In genomic region chr2:236510049-236510448, GRCh38 we compare ENCODE assay signal across 18 cellular contexts. TPM values are rescaled to one million over a fixed set of nuclear protein-coding genes. Genes with fewer than 3 reads are reported as not detected.
DNase-seq lines count a peak whose midpoint lies in the region; ATAC-seq and TF ChIP-seq lines count a peak whose summit lies in the region.
"Had no signal": no experiment of that assay in that cellular context is flagged by ENCODE, and none has a peak within 500 bp of the region (broad histone marks: within the 10 kb centered on the region; RNA-seq: fewer than 3 reads in every experiment).

No MANE protein-coding gene starts in this region.

- no peak overlapping the region for H3K27ac Mint-ChIP-seq in activated naive CD8-positive, alpha-beta T cell treated with anti-CD3 and anti-CD28 coated beads, Interleukin-2, amount 50 U/mL, for 24 hours
- no peak overlapping the region for H3K27ac Mint-ChIP-seq in activated naive CD8-positive, alpha-beta T cell treated with anti-CD3 and anti-CD28 coated beads for 36 hours
- H3K27ac Mint-ChIP-seq in HFFc6: no peak overlapping the region
- H3K27ac Mint-ChIP-seq: CD14-positive monocyte; CD8-positive, alpha-beta T cell; GM23338; IgD-negative memory B cell had no signal

- peak; percentile 48 for ATAC-seq in activated naive CD8-positive, alpha-beta T cell treated with anti-CD3 and anti-CD28 coated beads, Interleukin-2, amount 50 U/mL, for 24 hours
- ATAC-seq: CD8-positive, alpha-beta T cell; GM23338 had no signal

- peaks cover 14% of the 10 kb centered on the region for H3K4me1 Mint-ChIP-seq in activated naive CD8-positive, alpha-beta T cell treated with anti-CD3 and anti-CD28 coated beads, Interleukin-2, amount 50 U/mL, for 24 hours
- H3K4me1 Mint-ChIP-seq in activated naive CD8-positive, alpha-beta T cell treated with anti-CD3 and anti-CD28 coated beads for 36 hours: peaks cover 12% of the 10 kb centered on the region
- no peaks in the 10 kb centered on the region for H3K4me1 Mint-ChIP-seq in HFFc6 (ENCODE audit: low read depth)

- H3K36me3 Mint-ChIP-seq in activated naive CD8-positive, alpha-beta T cell treated with anti-CD3 and anti-CD28 coated beads, Interleukin-2, amount 50 U/mL, for 24 hours (ENCODE audit: low read depth): no peaks in the 10 kb centered on the region
- no peaks in the 10 kb centered on the region for H3K36me3 Mint-ChIP-seq in activated naive CD8-positive, alpha-beta T cell treated with anti-CD3 and anti-CD28 coated beads for 36 hours
- H3K36me3 Mint-ChIP-seq in HFFc6 (ENCODE audit: low read depth): no peaks in the 10 kb centered on the region
- H3K36me3 Mint-ChIP-seq: CD14-positive monocyte; CD8-positive, alpha-beta T cell; IgD-negative memory B cell had no signal

- no peak overlapping the region for H3K4me3 Mint-ChIP-seq in activated naive CD8-positive, alpha-beta T cell treated with anti-CD3 and anti-CD28 coated beads, Interleukin-2, amount 50 U/mL, for 24 hours
- H3K4me3 Mint-ChIP-seq in activated naive CD8-positive, alpha-beta T cell treated with anti-CD3 and anti-CD28 coated beads for 36 hours: no peak overlapping the region
- no peak overlapping the region for H3K4me3 Mint-ChIP-seq in HFFc6
- H3K4me3 Mint-ChIP-seq: CD8-positive, alpha-beta T cell; GM23338; IgD-negative memory B cell had no signal

- TF ChIP-seq CTCF in GM10266 (IDR thresholded peaks at IDR 0.05; ENCODE audit: control insufficient read depth, insufficient read depth, low read depth, missing control alignments): no peak
- no peak for TF ChIP-seq CTCF in VCaP (conservative IDR thresholded peaks at IDR 0.05)
- TF ChIP-seq CTCF in HFFc6 (IDR thresholded peaks at IDR 0.05): no peak

- no peaks in the 10 kb centered on the region for H3K9me3 Mint-ChIP-seq in activated naive CD8-positive, alpha-beta T cell treated with anti-CD3 and anti-CD28 coated beads, Interleukin-2, amount 50 U/mL, for 24 hours
- no peaks in the 10 kb centered on the region for H3K9me3 Mint-ChIP-seq in activated naive CD8-positive, alpha-beta T cell treated with anti-CD3 and anti-CD28 coated beads for 36 hours
- peaks cover 24% of the 10 kb centered on the region for H3K9me3 Mint-ChIP-seq in HFFc6
- H3K9me3 Mint-ChIP-seq: CD8-positive, alpha-beta T cell; GM23338; IgD-negative memory B cell had no signal

- DNase-seq in activated naive CD8-positive, alpha-beta T cell treated with anti-CD3 and anti-CD28 coated beads, Interleukin-2, amount 50 U/mL, for 24 hours: no peak
- DNase-seq in activated naive CD8-positive, alpha-beta T cell treated with anti-CD3 and anti-CD28 coated beads for 36 hours: no peak
- DNase-seq in GM10266 (ENCODE audit: extremely low spot score): peak; percentile 40
- DNase-seq in NCI-H1436 treated with DMSO at 0.1 percent for 48 hours (lab: John Stamatoyannopoulos, UW): no peak
- no peak for DNase-seq in NCI-H526 treated with DMSO at 0.1 percent for 48 hours (lab: John Stamatoyannopoulos, UW)
- no peak for DNase-seq in HFFc6
- DNase-seq: 8988T; Calu3; CD8-positive, alpha-beta T cell; DND-41; EL; HCEC 1CT had no signal

- H3K27me3 Mint-ChIP-seq in activated naive CD8-positive, alpha-beta T cell treated with anti-CD3 and anti-CD28 coated beads, Interleukin-2, amount 50 U/mL, for 24 hours: peaks cover 21% of the 10 kb centered on the region
- H3K27me3 Mint-ChIP-seq in activated naive CD8-positive, alpha-beta T cell treated with anti-CD3 and anti-CD28 coated beads for 36 hours: peaks cover 29% of the 10 kb centered on the region
- H3K27me3 Mint-ChIP-seq in HFFc6 (ENCODE audit: insufficient read depth): peaks cover 2% of the 10 kb centered on the region

- peak overlapping the region; percentile 10; the same call in 1 of the 2 replicates for H3K27ac ChIP-seq in VCaP
- H3K27ac ChIP-seq: BLaER1 had no signal

RNA-seq across cellular contexts. Expression of gene ACKR3, which starts 59.6 kb away (rescaled TPM):
- 1 to 10 TPM; 1.3 to 1.5 TPM for total RNA-seq in activated naive CD8-positive, alpha-beta T cell treated with anti-CD3 and anti-CD28 coated beads for 36 hours
- under 1 TPM in 1 of 6 experiments, not detected in 5; 0.12 TPM for total RNA-seq in HFFc6 (2021; fragmentation: NEBNext Ultra II Directional; extraction: Animal tissue kit (Norgen Biotek cat#: 25700))
- total RNA-seq: G401 had no signal
